ENCODE assay signal across 8 cellular contexts in genomic region chr21:33587792-33588484, GRCh38. TPM values are rescaled to one million over a fixed set of nuclear protein-coding genes. Genes with fewer than 3 reads are reported as not detected.
DNase-seq lines count a peak whose midpoint lies in the region; ATAC-seq and TF ChIP-seq lines count a peak whose summit lies in the region.

No MANE protein-coding gene starts in this region.

- ATAC-seq in HG02642 (IDR thresholded peaks at IDR 0.05; ENCODE audit: poor library complexity, unreplicated experiment): peak; percentile 35

- peaks cover 12% of the 10 kb centered on the region for H3K4me1 Mint-ChIP-seq in progenitor cell of endocrine pancreas (ENCODE audit: low read depth)

- peak overlapping the region; percentile 90 for H3K4me3 ChIP-seq in GM06990 (replicated peaks; ENCODE audit: low read depth, low read length)
- peak overlapping the region; percentile 94 for H3K4me3 ChIP-seq in adipocyte (ENCODE audit: low read length)
- H3K4me3 ChIP-seq in left ventricle myocardium inferior: peak overlapping the region; percentile 90

- no peaks in the 10 kb centered on the region for H3K27me3 ChIP-seq in GM06990 (replicated peaks; ENCODE audit: control insufficient read depth, insufficient read depth, low read length)
- no peaks in the 10 kb centered on the region for H3K27me3 ChIP-seq in adipocyte (replicated peaks; ENCODE audit: control insufficient read depth, insufficient read depth, low read length)
- no peaks in the 10 kb centered on the region for H3K27me3 ChIP-seq in left ventricle myocardium inferior (ENCODE audit: low read depth)

- no peaks in the 10 kb centered on the region for H3K27me3 Mint-ChIP-seq in progenitor cell of endocrine pancreas

- no peaks in the 10 kb centered on the region for H3K9me3 Mint-ChIP-seq in progenitor cell of endocrine pancreas (ENCODE audit: low read depth)

- peaks cover 8% of the 10 kb centered on the region for H3K4me1 ChIP-seq in adipocyte (ENCODE audit: control insufficient read depth, insufficient read depth, low read length)
- peaks cover 23% of the 10 kb centered on the region for H3K4me1 ChIP-seq in left ventricle myocardium inferior

- H3K27ac Mint-ChIP-seq in progenitor cell of endocrine pancreas: peak overlapping the region; percentile 95

- H3K9me3 ChIP-seq in adipocyte (ENCODE audit: control insufficient read depth, low read length): no peaks in the 10 kb centered on the region
- no peaks in the 10 kb centered on the region for H3K9me3 ChIP-seq in left ventricle myocardium inferior (replicated peaks)

- H3K9ac ChIP-seq in adipocyte (ENCODE audit: low read length): peak overlapping the region; percentile 88

- H3K4me3 Mint-ChIP-seq in progenitor cell of endocrine pancreas (ENCODE audit: low read depth): peak overlapping the region; percentile 89

- peak overlapping the region; percentile 90 for H3K27ac ChIP-seq in left ventricle myocardium inferior (replicated peaks)

- H3K36me3 Mint-ChIP-seq in progenitor cell of endocrine pancreas (ENCODE audit: insufficient read depth): peaks cover 4% of the 10 kb centered on the region

- intact Hi-C loops in left ventricle myocardium inferior (cut with micrococcal nuclease): no loop called here

- no peak for TF ChIP-seq CTCF in GM06990 (IDR thresholded peaks at IDR 0.05; ENCODE audit: insufficient read depth, low read length, poor library complexity, severe bottlenecking)
- no peak for TF ChIP-seq CTCF in left ventricle myocardium inferior (IDR thresholded peaks at IDR 0.05; ENCODE audit: borderline replicate concordance)
- peak; percentile 28 for TF ChIP-seq CTCF in progenitor cell of endocrine pancreas (IDR thresholded peaks at IDR 0.05; ENCODE audit: unreplicated experiment)

- H3K36me3 ChIP-seq in GM06990 (ENCODE audit: control insufficient read depth, insufficient read depth, low read length) (no peaks in the 10 kb centered on the region), adipocyte (ENCODE audit: control insufficient read depth, insufficient read depth, low read length, severe bottlenecking) (no peaks in the 10 kb centered on the region), left ventricle myocardium inferior (peaks cover under 1% of the 10 kb centered on the region)

- DNase-seq in AG08396 (ENCODE audit: low spot score): peak; percentile 44
- peak; percentile 63 for DNase-seq in GM06990 (ENCODE audit: extremely low read depth, insufficient read length)
- DNase-seq in NCI-H1105 treated with DMSO at 0.1 percent for 48 hours (lab: John Stamatoyannopoulos, UW): peak; percentile 41
- DNase-seq in adipocyte (ENCODE audit: low read depth): peak; percentile 72
- no peak for DNase-seq in left ventricle myocardium inferior
- peak; percentile 12 for DNase-seq in progenitor cell of endocrine pancreas (ENCODE audit: low spot score, unreplicated experiment)
- DNase-seq in effector CD8-positive, alpha-beta T cell (lab: John Stamatoyannopoulos, UW): no peak

RNA-seq across cellular contexts. Expression of gene DONSON, which starts 0.5 kb away (rescaled TPM):
- 6.9 TPM for total RNA-seq in left ventricle myocardium inferior
- 21.9 and 23.1 TPM in 2 replicates for total RNA-seq in progenitor cell of endocrine pancreas

RNA-seq across cellular contexts. Expression of gene SON, which starts 45.1 kb away (rescaled TPM):
- total RNA-seq in left ventricle myocardium inferior (148 TPM), progenitor cell of endocrine pancreas (395 and 416 TPM in 2 replicates)

RNA-seq across cellular contexts. Expression of gene GART, which starts 46.0 kb away (rescaled TPM):
- total RNA-seq in left ventricle myocardium inferior (41.5 TPM), progenitor cell of endocrine pancreas (100 and 105 TPM in 2 replicates)

RNA-seq across cellular contexts. Expression of gene CRYZL1, which starts 53.6 kb away (rescaled TPM):
- total RNA-seq in left ventricle myocardium inferior (24.9 TPM), progenitor cell of endocrine pancreas (39.9 and 42.8 TPM in 2 replicates)

RNA-seq across cellular contexts. Expression of gene ITSN1, which starts 54.4 kb away (rescaled TPM):
- 41.9 TPM for total RNA-seq in left ventricle myocardium inferior
- total RNA-seq in progenitor cell of endocrine pancreas: 112 and 116 TPM in 2 replicates

Comparison
In these comparisons a context has a peak if more than half of its experiments do, and no peak if none do; other contexts are left out.
1. DNase-seq: peak in AG08396 (single experiment), GM06990 (single experiment), NCI-H1105 treated with DMSO at 0.1 percent for 48 hours (single experiment), adipocyte (single experiment) and progenitor cell of endocrine pancreas (single experiment); none in left ventricle myocardium inferior (single experiment) and effector CD8-positive, alpha-beta T cell (single experiment).
2. Peak in every context shown above with its lines, with median percentiles within 50 percentile points of each other: H3K4me3 ChIP-seq.